ENCODE assay signal across 20 cellular contexts in the genomic region with DNA sequence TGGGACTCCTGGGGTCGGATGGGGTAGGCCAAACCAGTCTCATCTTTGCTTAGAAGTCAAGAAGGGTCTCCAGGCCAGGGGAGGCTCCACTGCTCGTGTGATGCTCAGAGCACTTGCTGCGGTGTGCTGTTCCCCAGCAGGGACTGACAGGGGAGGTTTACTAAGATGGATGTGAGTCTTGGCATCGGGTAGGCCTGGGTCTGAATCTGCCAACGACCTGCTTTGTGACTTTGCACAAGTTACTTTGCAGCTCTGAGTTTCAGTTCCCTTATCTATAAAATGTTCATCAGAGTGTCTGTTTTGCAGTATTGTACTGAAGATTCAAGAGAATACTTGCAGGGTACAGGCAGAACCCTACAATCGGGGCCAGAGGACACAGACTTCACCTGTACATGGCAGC. TPM values are rescaled to one million over a fixed set of nuclear protein-coding genes. Genes with fewer than 3 reads are reported as not detected.
A peak's percentile ranks its signal among the peaks of the same experiment; 100 is the strongest.
DNase-seq lines count a peak whose midpoint lies in the region; ATAC-seq and TF ChIP-seq lines count a peak whose summit lies in the region.
"Had no signal": no experiment of that assay in that cellular context is flagged by ENCODE, and none has a peak within 500 bp of the region (broad histone marks: within the 10 kb centered on the region; RNA-seq: fewer than 3 reads in every experiment).

No MANE protein-coding gene starts in this region.

- no peak for TF ChIP-seq CTCF in psoas muscle (IDR thresholded peaks at IDR 0.05)
- no peak for TF ChIP-seq CTCF in CD8-positive, alpha-beta T cell (IDR thresholded peaks at IDR 0.05)
- no peak for TF ChIP-seq CTCF in dorsolateral prefrontal cortex (IDR thresholded peaks at IDR 0.05 in 54 of 56, conservative IDR thresholded peaks at IDR 0.05 in 2 of 56; ENCODE audit: low read depth in 1 of 56, partially characterized antibody in 56 of 56)

- peaks cover 18% of the 10 kb centered on the region for H3K4me1 Mint-ChIP-seq in CD8-positive, alpha-beta T cell (ENCODE audit: low read depth)

- H3K9me3 ChIP-seq in psoas muscle: no peaks in the 10 kb centered on the region
- no peaks in the 10 kb centered on the region for H3K9me3 ChIP-seq in CD8-positive, alpha-beta T cell (ENCODE audit: low read length)
- H3K9me3 ChIP-seq: adrenal gland, MG63, testis had no signal

- H3K36me3 ChIP-seq in psoas muscle (ENCODE audit: insufficient read depth in 1 of 2, low read depth in 1 of 2): no peaks in the 10 kb centered on the region
- no peaks in the 10 kb centered on the region for H3K36me3 ChIP-seq in CD8-positive, alpha-beta T cell (ENCODE audit: insufficient read depth, low read length)
- H3K36me3 ChIP-seq: adrenal gland, MG63, neural progenitor cell had no signal

- H3K27me3 Mint-ChIP-seq in CD8-positive, alpha-beta T cell (ENCODE audit: low read depth): no peaks in the 10 kb centered on the region

- ATAC-seq in GM18517 (IDR thresholded peaks at IDR 0.05; ENCODE audit: unreplicated experiment) (peak; percentile 58), HG03108 (IDR thresholded peaks at IDR 0.05; ENCODE audit: unreplicated experiment) (peak; percentile 42), psoas muscle (no peak), GM19324 (IDR thresholded peaks at IDR 0.05; ENCODE audit: low FRiP score, unreplicated experiment) (no peak)
- no peak for ATAC-seq in CD8-positive, alpha-beta T cell

- peak overlapping the region; percentile 4 for H3K27ac ChIP-seq in psoas muscle
- H3K27ac ChIP-seq in CD8-positive, alpha-beta T cell (ENCODE audit: low read depth, low read length): no peak overlapping the region
- no peak overlapping the region for H3K27ac ChIP-seq in dorsolateral prefrontal cortex
- H3K27ac ChIP-seq: adrenal gland, epithelial cell of prostate, neural progenitor cell, PC-9, SK-N-MC, testis had no signal

- 62 to 69% (median 62%) methylated on average over 6 of the region's 6 CpGs for WGBS in psoas muscle, 3 donors

- H3K4me3 Mint-ChIP-seq in CD8-positive, alpha-beta T cell: no peak overlapping the region
- H3K4me3 Mint-ChIP-seq: neural progenitor cell had no signal

- H3K36me3 Mint-ChIP-seq in CD8-positive, alpha-beta T cell: no peaks in the 10 kb centered on the region

- CTCF ChIA-PET in CD8-positive, alpha-beta T cell (lab: Charles Lee): no interaction called here

- no peak overlapping the region for H3K4me3 ChIP-seq in psoas muscle
- H3K4me3 ChIP-seq in CD8-positive, alpha-beta T cell (ENCODE audit: low read depth, low read length): no peak overlapping the region
- H3K4me3 ChIP-seq in dorsolateral prefrontal cortex: no peak overlapping the region
- H3K4me3 ChIP-seq: adrenal gland, MG63, neural progenitor cell, PC-9, SK-N-MC, testis had no signal

- H3K9me3 Mint-ChIP-seq in CD8-positive, alpha-beta T cell: no peaks in the 10 kb centered on the region

- H3K27ac Mint-ChIP-seq in CD8-positive, alpha-beta T cell: no peak overlapping the region

- intact Hi-C loops in psoas muscle (cut with DNase I): no loop called here
- intact Hi-C loops in CD8-positive, alpha-beta T cell (cut with DNase I, micrococcal nuclease): no loop called here
- intact Hi-C loops in dorsolateral prefrontal cortex (cut with DNase I): no loop called here

- POLR2A ChIA-PET in CD8-positive, alpha-beta T cell (lab: Charles Lee): no interaction called here

- peaks cover 7% of the 10 kb centered on the region for H3K4me1 ChIP-seq in psoas muscle
- H3K4me1 ChIP-seq in CD8-positive, alpha-beta T cell (ENCODE audit: insufficient read depth, low read length): peaks cover 22% of the 10 kb centered on the region

- H3K27me3 ChIP-seq in psoas muscle (ENCODE audit: insufficient read depth in 3 of 3, low read length in 2 of 3) (no peaks in the 10 kb centered on the region), dorsolateral prefrontal cortex (peaks cover 0 to 3% (median 0%) of the 10 kb centered on the region in 45 donors)
- no peaks in the 10 kb centered on the region for H3K27me3 ChIP-seq in CD8-positive, alpha-beta T cell (ENCODE audit: insufficient read depth, low read length)
- H3K27me3 ChIP-seq: adrenal gland, MG63, testis had no signal

- DNase-seq in NOMO-1 treated with DMSO at 0.1 percent for 48 hours (lab: John Stamatoyannopoulos, UW; ENCODE audit: unreplicated experiment) (peak; percentile 94), psoas muscle (no peak), dorsolateral prefrontal cortex (no peak)
- DNase-seq in CD8-positive, alpha-beta T cell: no peak
- DNase-seq in activated CD8-positive, alpha-beta memory T cell treated with anti-CD3 and anti-CD28 coated beads for 24 hours: no peak
- DNase-seq: activated CD4-positive, alpha-beta T cell treated with anti-CD3 and anti-CD28 coated beads for 4 hours; activated effector memory CD4-positive, alpha-beta T cell treated with anti-CD3 and anti-CD28 coated beads, Interleukin-2, amount 50 U/mL, for 16 hours; adrenal gland; foreskin melanocyte; MG63; NCI-H2081 treated with DMSO at 0.1 percent for 48 hours; NCI-H510A; PC-9; testis had no signal

RNA-seq across cellular contexts. Expression of a gene that starts 17.3 kb away (rescaled TPM):
- 1 to 10 TPM in 1 of 4 donors, under 1 TPM in 3; 0.24 to 1.4 (median 0.37) TPM for total RNA-seq in psoas muscle
- polyA plus RNA-seq in psoas muscle: under 1 TPM; 0.01 to 0.65 (median 0.21) TPM
- total RNA-seq in CD8-positive, alpha-beta T cell: not detected
- total RNA-seq in dorsolateral prefrontal cortex: 1 to 10 TPM in 90 of 120 experiments, under 1 TPM in 30; 0.37 to 4.8 (median 1.4) TPM

Comparison
In these comparisons a context has a peak if more than half of its experiments do, and no peak if none do; other contexts are left out.
1. ATAC-seq: peak in GM18517 (single experiment) and HG03108 (single experiment); none in psoas muscle (0 of 4), CD8-positive, alpha-beta T cell (single experiment) and GM19324 (single experiment).